Comparison of ENCODE assay signal across 19 cellular contexts in genomic region chr18:3494245-3494526, GRCh38. TPM values are rescaled to one million over a fixed set of nuclear protein-coding genes. Genes with fewer than 3 reads are reported as not detected.
DNase-seq lines count a peak whose midpoint lies in the region; ATAC-seq lines count a peak whose summit lies in the region.
"Had no signal": no experiment of that assay in that cellular context is flagged by ENCODE, and none has a peak within 500 bp of the region (broad histone marks: within the 10 kb centered on the region; RNA-seq: fewer than 3 reads in every experiment).

No MANE protein-coding gene starts in this region.

- H3K4me3 ChIP-seq in BLaER1 treated with 17β-estradiol and CSF1 and Interleukin-3, amounts not matched to agents 10 nM and 100 nM: no peak overlapping the region
- H3K4me3 ChIP-seq in Karpas-422 (ENCODE audit: low read length) (peak overlapping the region; percentile 63), skeletal muscle satellite cell (ENCODE audit: low read length) (no peak overlapping the region)
- H3K4me3 ChIP-seq: GM23248, SJSA1 had no signal

- H3K9me2 ChIP-seq in Karpas-422 (replicated peaks; ENCODE audit: insufficient read depth, low read length): no peaks in the 10 kb centered on the region

- no peaks in the 10 kb centered on the region for H3K9me3 ChIP-seq in BLaER1 treated with 17β-estradiol and CSF1 and Interleukin-3, amounts not matched to agents 10 nM and 100 nM (replicated peaks in 1 of 11)
- H3K9me3 ChIP-seq in Karpas-422 (ENCODE audit: low read length): no peaks in the 10 kb centered on the region
- no peaks in the 10 kb centered on the region for H3K9me3 ChIP-seq in skeletal muscle satellite cell (replicated peaks; ENCODE audit: low read length)
- H3K9me3 ChIP-seq: Caco-2, SJSA1 had no signal

- H3K4me1 ChIP-seq in BLaER1 treated with 17β-estradiol and CSF1 and Interleukin-3, amounts not matched to agents 10 nM and 100 nM: peaks cover 11 to 27% (median 17%) of the 10 kb centered on the region in 10 experiments
- H3K4me1 ChIP-seq in Karpas-422 (ENCODE audit: low read length) (peaks cover 84% of the 10 kb centered on the region), skeletal muscle satellite cell (ENCODE audit: control insufficient read depth, insufficient read depth, low read length) (peaks cover 5% of the 10 kb centered on the region)

- 0 out of 22 replicates have a peak, but pooled peaks cover 0 to 2% (median 0%) of the 10 kb centered on the region in 11 experiments for H4K20me1 ChIP-seq in BLaER1 treated with 17β-estradiol and CSF1 and Interleukin-3, amounts not matched to agents 10 nM and 100 nM
- no peaks in the 10 kb centered on the region for H4K20me1 ChIP-seq in Karpas-422 (ENCODE audit: insufficient read depth, low read depth, low read length)

- peak overlapping the region; percentile 71 for H3K27ac Mint-ChIP-seq in dendritic cell treated with granulocyte-macrophage colony-stimulating factor and Interleukin-4, amounts not matched to agents 40 ng/mL and 50 ng/mL, for 4 days
- no peak overlapping the region for H3K27ac Mint-ChIP-seq in activated CD4-positive, alpha-beta T cell treated with anti-CD3 and anti-CD28 coated beads, Interleukin-2, amount 10 ng/mL, durations not matched to agents 7 days and 5 days
- H3K27ac Mint-ChIP-seq: CD4-positive, CD25-positive, alpha-beta regulatory T cell had no signal

- H2AFZ ChIP-seq in Karpas-422 (ENCODE audit: low read length): no peak overlapping the region

- no peak overlapping the region for H3K4me3 Mint-ChIP-seq in dendritic cell treated with granulocyte-macrophage colony-stimulating factor and Interleukin-4, amounts not matched to agents 40 ng/mL and 50 ng/mL, for 4 days
- no peak overlapping the region for H3K4me3 Mint-ChIP-seq in activated CD4-positive, alpha-beta T cell treated with anti-CD3 and anti-CD28 coated beads, Interleukin-2, amount 10 ng/mL, durations not matched to agents 7 days and 5 days
- H3K4me3 Mint-ChIP-seq: CD4-positive, CD25-positive, alpha-beta regulatory T cell had no signal

- H3K9ac ChIP-seq in BLaER1 treated with 17β-estradiol and CSF1 and Interleukin-3, amounts not matched to agents 10 nM and 100 nM: no peak overlapping the region; a peak in 1 of 22 replicates
- H3K9ac ChIP-seq in Karpas-422 (ENCODE audit: low read length): peak overlapping the region; percentile 79
- no peak overlapping the region for H3K9ac ChIP-seq in skeletal muscle satellite cell (ENCODE audit: low read depth, low read length)
- H3K9ac ChIP-seq: GM23248 had no signal

- H3K36me3 Mint-ChIP-seq in dendritic cell treated with granulocyte-macrophage colony-stimulating factor and Interleukin-4, amounts not matched to agents 40 ng/mL and 50 ng/mL, for 4 days (ENCODE audit: low read depth): no peaks in the 10 kb centered on the region
- no peaks in the 10 kb centered on the region for H3K36me3 Mint-ChIP-seq in activated CD4-positive, alpha-beta T cell treated with anti-CD3 and anti-CD28 coated beads, Interleukin-2, amount 10 ng/mL, durations not matched to agents 7 days and 5 days (ENCODE audit: low read depth)
- H3K36me3 Mint-ChIP-seq: CD4-positive, CD25-positive, alpha-beta regulatory T cell had no signal

- peaks cover 17% of the 10 kb centered on the region for H3K27me3 Mint-ChIP-seq in dendritic cell treated with granulocyte-macrophage colony-stimulating factor and Interleukin-4, amounts not matched to agents 40 ng/mL and 50 ng/mL, for 4 days
- peaks cover 29% of the 10 kb centered on the region for H3K27me3 Mint-ChIP-seq in activated CD4-positive, alpha-beta T cell treated with anti-CD3 and anti-CD28 coated beads, Interleukin-2, amount 10 ng/mL, durations not matched to agents 7 days and 5 days

- intact Hi-C loops in dendritic cell treated with granulocyte-macrophage colony-stimulating factor and Interleukin-4, amounts not matched to agents 40 ng/mL and 50 ng/mL, for 4 days (cut with micrococcal nuclease): no loop called here

- ATAC-seq in HG02973 (IDR thresholded peaks at IDR 0.05; ENCODE audit: unreplicated experiment) (no peak), GM18873 (IDR thresholded peaks at IDR 0.05; ENCODE audit: low FRiP score, unreplicated experiment) (no peak)
- ATAC-seq: PC-3 had no signal

- peak overlapping the region in 8 of 11 experiments; percentile 31 to 81 (median 52); a peak in 11 of 22 replicates for H3K4me2 ChIP-seq in BLaER1 treated with 17β-estradiol and CSF1 and Interleukin-3, amounts not matched to agents 10 nM and 100 nM
- H3K4me2 ChIP-seq in Karpas-422 (ENCODE audit: low read depth, low read length, poor library complexity, severe bottlenecking): peak overlapping the region; percentile 89
- H3K4me2 ChIP-seq in skeletal muscle satellite cell (ENCODE audit: low read length): peak overlapping the region; percentile 68

- POLR2A ChIA-PET in activated CD4-positive, alpha-beta T cell treated with anti-CD3 and anti-CD28 coated beads, Interleukin-2, amount 10 ng/mL, durations not matched to agents 7 days and 5 days (lab: Charles Lee): no interaction called here

- CTCF ChIA-PET in activated CD4-positive, alpha-beta T cell treated with anti-CD3 and anti-CD28 coated beads, Interleukin-2, amount 10 ng/mL, durations not matched to agents 7 days and 5 days (lab: Charles Lee): interaction anchor here (1.0 kb wide), 1 partner anchor 507 kb away, joined by 3 read pairs; no protein-coding TSS in a partner anchor

- peaks cover 27% of the 10 kb centered on the region for H3K4me1 Mint-ChIP-seq in dendritic cell treated with granulocyte-macrophage colony-stimulating factor and Interleukin-4, amounts not matched to agents 40 ng/mL and 50 ng/mL, for 4 days (ENCODE audit: low read depth)
- H3K4me1 Mint-ChIP-seq in activated CD4-positive, alpha-beta T cell treated with anti-CD3 and anti-CD28 coated beads, Interleukin-2, amount 10 ng/mL, durations not matched to agents 7 days and 5 days: peaks cover 5% of the 10 kb centered on the region

- no peak overlapping the region; a peak in 1 of 22 replicates for H3K27ac ChIP-seq in BLaER1 treated with 17β-estradiol and CSF1 and Interleukin-3, amounts not matched to agents 10 nM and 100 nM
- peak overlapping the region; percentile 99 for H3K27ac ChIP-seq in Karpas-422 (ENCODE audit: low read length)
- H3K27ac ChIP-seq: GM23248, SJSA1 had no signal

- peak; percentile 65 for DNase-seq in Karpas-422
- DNase-seq in activated CD4-positive, alpha-beta T cell treated with anti-CD3 and anti-CD28 coated beads, Interleukin-2, amount 50 U/mL, for 48 hours: no peak
- no peak for DNase-seq in activated CD4-positive, alpha-beta T cell treated with anti-CD3 and anti-CD28 coated beads, Interleukin-2, amount 10 ng/mL, durations not matched to agents 7 days and 5 days
- DNase-seq: Caco-2; CD4-positive, CD25-positive, alpha-beta regulatory T cell; DMS153; GM23248; NCI-H1105; NCI-H1694 treated with DMSO at 0.1 percent for 48 hours; NCI-H2107; NCI-H69; PC-3; SW 1271 had no signal

- peaks cover 17 to 27% (median 21%) of the 10 kb centered on the region in 11 experiments for H3K27me3 ChIP-seq in BLaER1 treated with 17β-estradiol and CSF1 and Interleukin-3, amounts not matched to agents 10 nM and 100 nM
- no peaks in the 10 kb centered on the region for H3K27me3 ChIP-seq in Karpas-422 (ENCODE audit: low read length)
- no peaks in the 10 kb centered on the region for H3K27me3 ChIP-seq in skeletal muscle satellite cell (ENCODE audit: control insufficient read depth, insufficient read depth, low read length)
- H3K27me3 ChIP-seq: SJSA1 had no signal

- H3K9me3 Mint-ChIP-seq in dendritic cell treated with granulocyte-macrophage colony-stimulating factor and Interleukin-4, amounts not matched to agents 40 ng/mL and 50 ng/mL, for 4 days: no peaks in the 10 kb centered on the region
- H3K9me3 Mint-ChIP-seq in activated CD4-positive, alpha-beta T cell treated with anti-CD3 and anti-CD28 coated beads, Interleukin-2, amount 10 ng/mL, durations not matched to agents 7 days and 5 days: no peaks in the 10 kb centered on the region

- no peaks in the 10 kb centered on the region for H3K79me2 ChIP-seq in Karpas-422 (ENCODE audit: low read length)

- H3K36me3 ChIP-seq in BLaER1 treated with 17β-estradiol and CSF1 and Interleukin-3, amounts not matched to agents 10 nM and 100 nM: no peaks in the 10 kb centered on the region
- H3K36me3 ChIP-seq in Karpas-422 (ENCODE audit: insufficient read depth, low read length) (peaks cover 10% of the 10 kb centered on the region; the same call in 1 of the 2 replicates), skeletal muscle satellite cell (ENCODE audit: insufficient read depth, low read length) (no peaks in the 10 kb centered on the region)
- H3K36me3 ChIP-seq: SJSA1 had no signal

RNA-seq across cellular contexts. Expression of gene TGIF1, which starts 44.2 kb away (rescaled TPM):
- total RNA-seq in Karpas-422 (2014; rRNA removed; shearing (Covaris generic); ENCODE audit: low replicate concordance): 82.6 and 110 TPM in 2 replicates
- total RNA-seq in skeletal muscle satellite cell (2012; rRNA removed): 77.8 and 82.6 TPM in 2 replicates
- 10 to 100 TPM; 12.5 to 14.7 TPM for total RNA-seq in activated CD4-positive, alpha-beta T cell treated with anti-CD3 and anti-CD28 coated beads, Interleukin-2, amount 10 ng/mL, durations not matched to agents 7 days and 5 days
